8 cellular contexts compared by ENCODE assay signal in the genomic region with DNA sequence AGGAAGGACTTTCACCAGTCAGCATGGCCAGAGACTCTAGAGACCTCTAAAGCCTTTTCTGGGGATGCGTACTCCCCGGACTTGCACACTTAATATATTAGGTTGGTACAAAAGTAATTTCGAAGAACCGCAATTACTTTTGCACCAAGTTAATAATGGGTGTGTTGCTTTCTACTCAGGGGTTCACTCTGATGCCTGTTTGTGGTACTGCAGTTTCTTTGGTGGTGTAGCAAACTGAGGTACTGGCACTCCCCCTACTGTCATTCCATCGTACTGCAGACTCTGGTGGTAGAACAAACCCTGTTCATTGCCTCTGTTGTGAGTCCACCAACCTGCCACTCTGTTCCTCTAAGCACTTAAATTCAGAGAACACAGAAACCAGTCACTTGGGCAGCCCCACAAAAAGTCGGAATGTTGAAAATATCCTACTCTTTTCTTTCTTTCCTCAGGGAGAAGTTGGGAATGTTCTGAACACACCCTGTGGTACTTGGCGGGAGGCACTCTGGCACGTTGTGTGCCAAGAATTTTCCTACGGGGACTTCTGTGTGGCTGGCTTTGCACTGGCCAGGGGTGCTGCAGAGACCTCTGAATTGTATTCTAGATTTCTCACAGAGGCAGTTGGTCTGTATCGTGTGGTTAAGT. TPM values are rescaled to one million over a fixed set of nuclear protein-coding genes. Genes with fewer than 3 reads are reported as not detected.
DNase-seq lines count a peak whose midpoint lies in the region; ATAC-seq and TF ChIP-seq lines count a peak whose summit lies in the region.

No MANE protein-coding gene starts in this region.

- H3K4me1 Mint-ChIP-seq in activated naive CD4-positive, alpha-beta T cell treated with anti-CD3 and anti-CD28 coated beads, Interleukin-2, amount 10 ng/mL, durations not matched to agents 7 days and 5 days, result no peaks in the 10 kb centered on the region

- H3K4me1 ChIP-seq in adrenal gland (replicated peaks in 1 of 2) (no peaks in the 10 kb centered on the region), testis (no peaks in the 10 kb centered on the region)

- intact Hi-C loops in adrenal gland (cut with DNase I), result loop anchor here in 1 of 2 donors (10.0 kb wide), 1 partner anchor 132 kb away; no protein-coding TSS in a partner anchor
- intact Hi-C loops in testis (cut with DNase I; ENCODE audit: low total_unique reads), result no loop called here

- no peak for TF ChIP-seq POLR2A in adrenal gland (IDR thresholded peaks at IDR 0.05)
- TF ChIP-seq POLR2A in testis (IDR thresholded peaks at IDR 0.05), result no peak

- H3K27ac Mint-ChIP-seq in activated naive CD4-positive, alpha-beta T cell treated with anti-CD3 and anti-CD28 coated beads, Interleukin-2, amount 10 ng/mL, durations not matched to agents 7 days and 5 days, result no peak overlapping the region

- CTCF ChIA-PET in activated naive CD4-positive, alpha-beta T cell treated with anti-CD3 and anti-CD28 coated beads, Interleukin-2, amount 10 ng/mL, durations not matched to agents 7 days and 5 days (lab: Charles Lee), result interaction anchor here (0.6 to 2.9 kb wide), 4 partner anchors 9 to 130 kb away, joined by 3 to 11 read pairs (median 4); no protein-coding TSS in a partner anchor

- no peaks in the 10 kb centered on the region for H3K36me3 Mint-ChIP-seq in activated naive CD4-positive, alpha-beta T cell treated with anti-CD3 and anti-CD28 coated beads, Interleukin-2, amount 10 ng/mL, durations not matched to agents 7 days and 5 days

- H3K9me3 Mint-ChIP-seq in activated naive CD4-positive, alpha-beta T cell treated with anti-CD3 and anti-CD28 coated beads, Interleukin-2, amount 10 ng/mL, durations not matched to agents 7 days and 5 days, result no peaks in the 10 kb centered on the region

- H3K4me3 ChIP-seq in adrenal gland (no peak overlapping the region), testis (no peak overlapping the region)

- H3K36me3 ChIP-seq in adrenal gland (replicated peaks in 1 of 2) (no peaks in the 10 kb centered on the region), testis (ENCODE audit: low read depth, missing control alignments) (no peaks in the 10 kb centered on the region)

- peak; percentile 53 for DNase-seq in activated naive CD4-positive, alpha-beta T cell treated with anti-CD3 and anti-CD28 coated beads, Interleukin-2, amount 10 ng/mL, durations not matched to agents 7 days and 5 days
- no peak for DNase-seq in activated naive CD4-positive, alpha-beta T cell (lab: John Stamatoyannopoulos, UW)
- DNase-seq in NCI-H526 (lab: John Stamatoyannopoulos, UW) (peak; percentile 75 to 86), adrenal gland (peak; percentile 33 to 82 (median 60)), iPS-NIHi11 (ENCODE audit: low spot score) (peak; percentile 88), testis (peak; percentile 83)

- ATAC-seq in HG03354 (IDR thresholded peaks at IDR 0.05; ENCODE audit: poor library complexity, severe bottlenecking, unreplicated experiment), result peak; percentile 82
- no peak for ATAC-seq in GM18873 (IDR thresholded peaks at IDR 0.05; ENCODE audit: low FRiP score, unreplicated experiment)

- 31 to 38% (median 34%) methylated on average over 6 to 10 of the region's 10 CpGs for WGBS in adrenal gland, 4 donors
- WGBS in testis, 2 donors, result 49 to 50% methylated on average over 10 of the region's 10 CpGs

- no peaks in the 10 kb centered on the region for H3K27me3 Mint-ChIP-seq in activated naive CD4-positive, alpha-beta T cell treated with anti-CD3 and anti-CD28 coated beads, Interleukin-2, amount 10 ng/mL, durations not matched to agents 7 days and 5 days

- H3K9me3 ChIP-seq in adrenal gland (replicated peaks in 1 of 3), result no peaks in the 10 kb centered on the region
- H3K9me3 ChIP-seq in testis, result no peaks in the 10 kb centered on the region

- H3K27me3 ChIP-seq in adrenal gland, result no peaks in the 10 kb centered on the region
- H3K27me3 ChIP-seq in testis, result no peaks in the 10 kb centered on the region

- H3K27ac ChIP-seq in adrenal gland, result no peak overlapping the region
- no peak overlapping the region for H3K27ac ChIP-seq in testis

- TF ChIP-seq CTCF in adrenal gland (IDR thresholded peaks at IDR 0.05) (peak; percentile 42 to 89 (median 74)), testis (IDR thresholded peaks at IDR 0.05) (peak; percentile 50 to 74 (median 64))

- no peak overlapping the region for H3K4me3 Mint-ChIP-seq in activated naive CD4-positive, alpha-beta T cell treated with anti-CD3 and anti-CD28 coated beads, Interleukin-2, amount 10 ng/mL, durations not matched to agents 7 days and 5 days

RNA-seq across cellular contexts. Expression of a gene that starts 46.3 kb away (rescaled TPM):
- under 1 TPM in 3 of 8 donors, not detected in 5; 0.11 to 0.88 (median 0.69) TPM for total RNA-seq in adrenal gland
- polyA plus RNA-seq in adrenal gland, result 1 to 10 TPM in 1 of 3 donors, under 1 TPM in 2; 0.08 to 1.1 (median 0.10) TPM
- total RNA-seq in testis, result 1 to 10 TPM; 3.7 to 6.9 TPM
- polyA plus RNA-seq in testis (ENCODE audit: insufficient read depth, low read depth, low replicate concordance), result 13.4 TPM

Comparison
In these comparisons a context has a peak if more than half of its experiments do, and no peak if none do; other contexts are left out.
1. DNase-seq: peak in activated naive CD4-positive, alpha-beta T cell treated with anti-CD3 and anti-CD28 coated beads, Interleukin-2, amount 10 ng/mL, durations not matched to agents 7 days and 5 days (single experiment), NCI-H526 (2 of 2), adrenal gland (7 of 7), iPS-NIHi11 (single experiment) and testis (single experiment); none in activated naive CD4-positive, alpha-beta T cell (0 of 4).